ENCODE assay signal across 35 cellular contexts in genomic region chr13:72656357-72656756, GRCh38.
"Had no signal": no experiment of that assay in that cellular context is flagged by ENCODE, and none has a peak within 500 bp of the region (broad histone marks: within the 10 kb centered on the region; RNA-seq: fewer than 3 reads in every experiment).

No MANE protein-coding gene starts in this region.

- H3K4me3 ChIP-seq: MG63 had no signal

- H3K27me3 ChIP-seq: MG63 had no signal

- H3K36me3 ChIP-seq: MG63 had no signal

- H3K9me3 ChIP-seq: MG63 had no signal

- DNase-seq: Kasumi-1, MG63, MM.1S, MV-4-11, NCI-H1048, NCI-H1092, NCI-H1092 treated with DMSO at 0.1 percent for 48 hours, NCI-H1105, NCI-H1105 treated with DMSO at 0.1 percent for 48 hours, NCI-H1417, NCI-H1417 treated with DMSO at 0.1 percent for 48 hours, NCI-H1436, NCI-H1436 treated with DMSO at 0.1 percent for 48 hours, NCI-H146, NCI-H1694, NCI-H1694 treated with DMSO at 0.1 percent for 48 hours, NCI-H187, NCI-H187 treated with DMSO at 0.1 percent for 48 hours, NCI-H1930, NCI-H2029, NCI-H2029 treated with DMSO at 0.1 percent for 48 hours, NCI-H2081, NCI-H2081 treated with DMSO at 0.1 percent for 48 hours, NCI-H2107, NCI-H2171, NCI-H2171 treated with DMSO at 0.1 percent for 48 hours, NCI-H2227 treated with DMSO at 0.1 percent for 48 hours, NCI-H226, NCI-H345, NCI-H446, NCI-H446 treated with DMSO at 0.1 percent for 48 hours, NCI-H510A, NCI-H510A treated with DMSO at 0.1 percent for 48 hours, NCI-H524, NCI-H524 treated with DMSO at 0.1 percent for 48 hours had no signal
